In genomic region chr10:102715880-102716279, GRCh38 we compare ENCODE assay signal across 13 cellular contexts. TPM values are rescaled to one million over a fixed set of nuclear protein-coding genes. Genes with fewer than 3 reads are reported as not detected.
DNase-seq lines count a peak whose midpoint lies in the region; ATAC-seq lines count a peak whose summit lies in the region.
"Had no signal": no experiment of that assay in that cellular context is flagged by ENCODE, and none has a peak within 500 bp of the region (broad histone marks: within the 10 kb centered on the region; RNA-seq: fewer than 3 reads in every experiment).

No MANE protein-coding gene starts in this region.

- WGBS in mesendoderm (ENCODE audit: extremely low coverage, insufficient coverage, low lambda C conversion rate) = no CpG with 5 or more reads among the region's 1 CpG

- peaks cover 14% of the 10 kb centered on the region for H3K79me1 ChIP-seq in mesendoderm (ENCODE audit: low read length)

- H3K9me3 Mint-ChIP-seq in activated CD4-positive, alpha-beta memory T cell treated with anti-CD3 and anti-CD28 coated beads for 36 hours = no peaks in the 10 kb centered on the region

- peak overlapping the region; percentile 99 for H3K56ac ChIP-seq in mesendoderm (ENCODE audit: low read length)

- CTCF ChIA-PET in activated CD4-positive, alpha-beta memory T cell treated with anti-CD3 and anti-CD28 coated beads for 36 hours (lab: Charles Lee) = interaction anchor here (0.9 to 3.3 kb wide), 2 partner anchors 11 to 71 kb away, joined by 5 to 27 read pairs; partner anchors contain the start of gene TRIM8

- H2BK5ac ChIP-seq in mesendoderm (ENCODE audit: low read length) = no peak overlapping the region

- H4K8ac ChIP-seq in mesendoderm (ENCODE audit: low read depth, low read length) = no peak overlapping the region

- peaks cover 11% of the 10 kb centered on the region for H3K79me2 ChIP-seq in mesendoderm (ENCODE audit: control insufficient read depth, insufficient read depth, low read length)

- H2BK15ac ChIP-seq in mesendoderm (replicated peaks; ENCODE audit: low read depth) = no peak overlapping the region

- H4K5ac ChIP-seq in mesendoderm (ENCODE audit: low read length) = no peak overlapping the region

- peaks cover 24% of the 10 kb centered on the region for H3K36me3 Mint-ChIP-seq in activated CD4-positive, alpha-beta memory T cell treated with anti-CD3 and anti-CD28 coated beads for 36 hours

- H3K27ac ChIP-seq in BLaER1 treated with 17β-estradiol and CSF1 and Interleukin-3, amounts not matched to agents 10 nM and 100 nM = peak overlapping the region in 1 of 11 experiments; percentile 80; a peak in 1 of 22 replicates
- no peak overlapping the region for H3K27ac ChIP-seq in mesendoderm (ENCODE audit: low read depth, low read length)

- H3K23ac ChIP-seq in mesendoderm (ENCODE audit: low read length) = no peak overlapping the region

- no peak for DNase-seq in HAP-1 (ENCODE audit: low spot score in 2 of 2)
- DNase-seq in activated CD4-positive, alpha-beta memory T cell treated with anti-CD3 and anti-CD28 coated beads for 36 hours = no peak
- DNase-seq in mesendoderm = no peak
- no peak for DNase-seq in activated effector memory CD4-positive, alpha-beta T cell treated with Interleukin-2 at 50 U/mL for 16 hours
- DNase-seq: cortex of kidney, left ventricle myocardium inferior, MV-4-11, retina, upper lobe of left lung had no signal

- peaks cover 62% of the 10 kb centered on the region for H3K4me1 Mint-ChIP-seq in activated CD4-positive, alpha-beta memory T cell treated with anti-CD3 and anti-CD28 coated beads for 36 hours (ENCODE audit: low read depth)

- in situ Hi-C loops in HAP-1 (cut with MboI; ENCODE audit: low sequenced_read_pairs) = no loop called here

- H3K4me1 ChIP-seq in BLaER1 treated with 17β-estradiol and CSF1 and Interleukin-3, amounts not matched to agents 10 nM and 100 nM = peaks cover 65 to 82% (median 78%) of the 10 kb centered on the region in 10 experiments
- H3K4me1 ChIP-seq in HAP-1 (peaks cover 29% of the 10 kb centered on the region), mesendoderm (ENCODE audit: control insufficient read depth, low read depth, low read length) (peaks cover 19% of the 10 kb centered on the region)

- H3K4ac ChIP-seq in mesendoderm (ENCODE audit: low read depth, low read length) = no peak overlapping the region

- H2BK120ac ChIP-seq in mesendoderm (ENCODE audit: low read depth, low read length) = no peak overlapping the region

- H3K4me3 ChIP-seq in BLaER1 treated with 17β-estradiol and CSF1 and Interleukin-3, amounts not matched to agents 10 nM and 100 nM = peak overlapping the region in 8 of 10 experiments; percentile 77 to 97 (median 84); a peak in 15 of 20 replicates
- H3K4me3 ChIP-seq in HAP-1 = peak overlapping the region; percentile 86
- H3K4me3 ChIP-seq in mesendoderm (ENCODE audit: low read length) = no peak overlapping the region

- ATAC-seq in HG02678 (IDR thresholded peaks at IDR 0.05; ENCODE audit: unreplicated experiment) (no peak), GM18498 (IDR thresholded peaks at IDR 0.05; ENCODE audit: unreplicated experiment) (no peak), GM21515 (IDR thresholded peaks at IDR 0.05; ENCODE audit: unreplicated experiment) (no peak)

- peaks cover 0 to 15% (median 0%) of the 10 kb centered on the region in 11 experiments; a peak in 7 of 22 replicates for H3K36me3 ChIP-seq in BLaER1 treated with 17β-estradiol and CSF1 and Interleukin-3, amounts not matched to agents 10 nM and 100 nM
- H3K36me3 ChIP-seq in HAP-1 (replicated peaks) = peaks cover 8% of the 10 kb centered on the region; the same call in 1 of the 2 replicates
- H3K36me3 ChIP-seq in mesendoderm (ENCODE audit: control insufficient read depth, insufficient read depth, low read length) = no peaks in the 10 kb centered on the region
- H3K36me3 ChIP-seq: left ventricle myocardium inferior, upper lobe of left lung had no signal

- no peaks in the 10 kb centered on the region for H3K27me3 ChIP-seq in BLaER1 treated with 17β-estradiol and CSF1 and Interleukin-3, amounts not matched to agents 10 nM and 100 nM
- no peaks in the 10 kb centered on the region for H3K27me3 ChIP-seq in HAP-1 (ENCODE audit: low read depth)
- H3K27me3 ChIP-seq in mesendoderm (ENCODE audit: insufficient read depth, low read length, poor library complexity) = no peaks in the 10 kb centered on the region
- H3K27me3 ChIP-seq: upper lobe of left lung had no signal

- no peak overlapping the region for H3K18ac ChIP-seq in mesendoderm (ENCODE audit: low read length)

- H3K27ac Mint-ChIP-seq in activated CD4-positive, alpha-beta memory T cell treated with anti-CD3 and anti-CD28 coated beads for 36 hours = peak overlapping the region; percentile 28

- H3K9me3 ChIP-seq in BLaER1 treated with 17β-estradiol and CSF1 and Interleukin-3, amounts not matched to agents 10 nM and 100 nM (replicated peaks in 1 of 11) = no peaks in the 10 kb centered on the region
- no peaks in the 10 kb centered on the region for H3K9me3 ChIP-seq in HAP-1
- H3K9me3 ChIP-seq: left ventricle myocardium inferior, upper lobe of left lung had no signal

- H2AK5ac ChIP-seq in mesendoderm (ENCODE audit: low read length) = no peak overlapping the region

- peak overlapping the region; percentile 63 for H3K4me3 Mint-ChIP-seq in activated CD4-positive, alpha-beta memory T cell treated with anti-CD3 and anti-CD28 coated beads for 36 hours

- intact Hi-C loops in activated CD4-positive, alpha-beta memory T cell treated with anti-CD3 and anti-CD28 coated beads for 36 hours (cut with micrococcal nuclease) = loop anchor here (2.0 kb wide), 1 partner anchor 41 kb away; no protein-coding TSS in a partner anchor

- peak overlapping the region in 9 of 11 experiments; percentile 83 to 88 (median 87); a peak in 14 of 22 replicates for H3K9ac ChIP-seq in BLaER1 treated with 17β-estradiol and CSF1 and Interleukin-3, amounts not matched to agents 10 nM and 100 nM
- H3K9ac ChIP-seq in mesendoderm (ENCODE audit: low read length) = peak overlapping the region; percentile 96

- POLR2A ChIA-PET in activated CD4-positive, alpha-beta memory T cell treated with anti-CD3 and anti-CD28 coated beads for 36 hours (lab: Charles Lee) = interaction anchor here (6.4 kb wide), 1 partner anchor 70 kb away, joined by 53 read pairs; the partner anchor contains the start of gene TRIM8

- peak overlapping the region; percentile 15 to 96 (median 91) for H3K4me2 ChIP-seq in BLaER1 treated with 17β-estradiol and CSF1 and Interleukin-3, amounts not matched to agents 10 nM and 100 nM
- no peak overlapping the region for H3K4me2 ChIP-seq in mesendoderm (ENCODE audit: low read length)

- no peaks in the 10 kb centered on the region for H3K27me3 Mint-ChIP-seq in activated CD4-positive, alpha-beta memory T cell treated with anti-CD3 and anti-CD28 coated beads for 36 hours

- peaks cover 0 to 9% (median 0%) of the 10 kb centered on the region in 11 experiments; a peak in 3 of 22 replicates for H4K20me1 ChIP-seq in BLaER1 treated with 17β-estradiol and CSF1 and Interleukin-3, amounts not matched to agents 10 nM and 100 nM

RNA-seq across cellular contexts. Expression of gene SFXN2, which starts 1.4 kb away (rescaled TPM):
- 10 to 100 TPM; 14.7 to 17.8 TPM for total RNA-seq in activated CD4-positive, alpha-beta memory T cell treated with anti-CD3 and anti-CD28 coated beads for 36 hours
- 14.8 TPM for polyA plus RNA-seq in mesendoderm (2013, experiment 1 of 2)
- polyA plus RNA-seq in mesendoderm (2013, experiment 2 of 2) = 14.2 TPM

RNA-seq across cellular contexts. Expression of gene ARL3, which starts 1.7 kb away (rescaled TPM):
- total RNA-seq in activated CD4-positive, alpha-beta memory T cell treated with anti-CD3 and anti-CD28 coated beads for 36 hours = 10 to 100 TPM; 10.1 to 11.1 TPM
- 13.1 TPM for polyA plus RNA-seq in mesendoderm (2013, experiment 1 of 2)
- 13.3 TPM for polyA plus RNA-seq in mesendoderm (2013, experiment 2 of 2)

RNA-seq across cellular contexts. Expression of gene WBP1L, which starts 27.9 kb away (rescaled TPM):
- total RNA-seq in activated CD4-positive, alpha-beta memory T cell treated with anti-CD3 and anti-CD28 coated beads for 36 hours = 10 to 100 TPM; 14.6 to 15.9 TPM
- 20.1 TPM for polyA plus RNA-seq in mesendoderm (2013, experiment 1 of 2)
- 20.5 TPM for polyA plus RNA-seq in mesendoderm (2013, experiment 2 of 2)
